8 cellular contexts compared by ENCODE assay signal in genomic region chr14:52313903-52314481, GRCh38. TPM values are rescaled to one million over a fixed set of nuclear protein-coding genes. Genes with fewer than 3 reads are reported as not detected.
DNase-seq lines count a peak whose midpoint lies in the region; ATAC-seq and TF ChIP-seq lines count a peak whose summit lies in the region.

A gene with protein sequence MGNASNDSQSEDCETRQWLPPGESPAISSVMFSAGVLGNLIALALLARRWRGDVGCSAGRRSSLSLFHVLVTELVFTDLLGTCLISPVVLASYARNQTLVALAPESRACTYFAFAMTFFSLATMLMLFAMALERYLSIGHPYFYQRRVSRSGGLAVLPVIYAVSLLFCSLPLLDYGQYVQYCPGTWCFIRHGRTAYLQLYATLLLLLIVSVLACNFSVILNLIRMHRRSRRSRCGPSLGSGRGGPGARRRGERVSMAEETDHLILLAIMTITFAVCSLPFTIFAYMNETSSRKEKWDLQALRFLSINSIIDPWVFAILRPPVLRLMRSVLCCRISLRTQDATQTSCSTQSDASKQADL (plus strand): TSS chr14:52314312. CDS start chr14:52314549, 237 bp downstream.

- POLR2A ChIA-PET in HCT116 (lab: Charles Lee), result no interaction called here

- H3K79me2 ChIP-seq in HCT116 (ENCODE audit: insufficient read depth, low read length), result no peaks in the 10 kb centered on the region

- DNase-seq in ELR (ENCODE audit: low read depth) (peak; percentile 91), HCT116 (ENCODE audit: low read depth, low spot score) (peak; percentile 57), NCI-H510A (lab: John Stamatoyannopoulos, UW) (peak; percentile 51), endothelial cell (ENCODE audit: low spot score) (peak; percentile 48)
- DNase-seq in activated CD8-positive, alpha-beta memory T cell treated with anti-CD3 and anti-CD28 coated beads for 48 hours (ENCODE audit: low read depth in 2 of 3, low spot score in 2 of 3), result peak; percentile 62 to 83 (median 72)
- peak; percentile 73 to 88 for DNase-seq in stimulated activated CD8-positive, alpha-beta memory T cell treated with anti-CD3 and anti-CD28 coated beads, Interleukin-2, amount 100 ng/mL, for 48 hours (ENCODE audit: low read depth in 2 of 2)

- peaks cover 8 to 14% of the 10 kb centered on the region in 2 experiments; a peak in 2 of 4 replicates for H3K4me1 ChIP-seq in HCT116 (ENCODE audit: control insufficient read depth in 1 of 2, insufficient read depth in 2 of 2, low read length in 2 of 2)
- peaks cover 12 to 29% of the 10 kb centered on the region in 2 donors for H3K4me1 ChIP-seq in mucosa of rectum (ENCODE audit: control insufficient read depth in 2 of 2, insufficient read depth in 2 of 2, low read length in 2 of 2)

- peaks cover 9% of the 10 kb centered on the region for H3K36me3 Mint-ChIP-seq in endothelial cell (ENCODE audit: low read depth, unreplicated experiment)

- H3K4me1 Mint-ChIP-seq in endothelial cell (ENCODE audit: unreplicated experiment), result peaks cover 14% of the 10 kb centered on the region

- no peak for TF ChIP-seq RAD21 in HCT116 (IDR thresholded peaks at IDR 0.05; ENCODE audit: low read depth)

- H2AFZ ChIP-seq in HCT116 (ENCODE audit: low read depth, low read length, poor library complexity, severe bottlenecking), result peak within 1 kb of the TSS; percentile 76

- no peak within 1 kb of the TSS; the same call in 1 of the 2 replicates for H3K27ac ChIP-seq in HCT116 (ENCODE audit: low read depth, low read length)
- peak within 1 kb of the TSS; percentile 66 to 82 for H3K27ac ChIP-seq in mucosa of rectum (ENCODE audit: low read depth in 2 of 2, low read length in 2 of 2)

- H3K9ac ChIP-seq in HCT116 (ENCODE audit: low read length) (no peak within 1 kb of the TSS), mucosa of rectum (ENCODE audit: low read depth in 1 of 2, low read length in 2 of 2) (peak within 1 kb of the TSS; percentile 59 to 71)

- no peaks in the 10 kb centered on the region for H4K20me1 ChIP-seq in HCT116 (ENCODE audit: insufficient read depth)

- H3K9me3 Mint-ChIP-seq in endothelial cell (ENCODE audit: unreplicated experiment), result no peaks in the 10 kb centered on the region

- RAD21 ChIA-PET in HCT116 (lab: Charles Lee; ENCODE audit: low non-redundant PET in 1 of 2, low total read pairs in 2 of 2, uncharacterized antibody in 2 of 2, unreplicated experiment in 2 of 2), result no interaction called here

- CTCF ChIA-PET in HCT116 (lab: Charles Lee), result no interaction called here

- H3K9me2 ChIP-seq in HCT116 (ENCODE audit: insufficient read depth), result no peaks in the 10 kb centered on the region

- ATAC-seq in HCT116 (peak; percentile 97), HG02840 (IDR thresholded peaks at IDR 0.05; ENCODE audit: low FRiP score, unreplicated experiment) (no peak)

- H3K27me3 ChIP-seq in HCT116 (ENCODE audit: insufficient read depth, low read length) (no peaks in the 10 kb centered on the region; the same call in 1 of the 2 replicates), mucosa of rectum (ENCODE audit: control insufficient read depth in 2 of 2, insufficient read depth in 2 of 2, low read length in 2 of 2) (peaks cover 2 to 11% of the 10 kb centered on the region in 2 donors)

- H3K27ac Mint-ChIP-seq in endothelial cell (ENCODE audit: unreplicated experiment), result no peak within 1 kb of the TSS

- TF ChIP-seq POLR2A in HCT116 (IDR thresholded peaks at IDR 0.05; ENCODE audit: borderline replicate concordance, extremely low read depth, insufficient read depth, insufficient read length), result no peak

- peak within 1 kb of the TSS; percentile 88 for H3K4me3 Mint-ChIP-seq in endothelial cell (ENCODE audit: unreplicated experiment)

- H3K4me3 ChIP-seq in HCT116 (replicated peaks in 1 of 2; ENCODE audit: low read depth in 1 of 2, low read length in 2 of 2), result peak within 1 kb of the TSS; percentile 31 to 53
- H3K4me3 ChIP-seq in mucosa of rectum (ENCODE audit: low read length in 2 of 2), result peak within 1 kb of the TSS; percentile 74 to 84

- H3K36me3 ChIP-seq in HCT116 (ENCODE audit: control insufficient read depth in 1 of 2, insufficient read depth in 2 of 2, low read length in 2 of 2), result no peaks in the 10 kb centered on the region
- no peaks in the 10 kb centered on the region for H3K36me3 ChIP-seq in mucosa of rectum (ENCODE audit: control insufficient read depth in 2 of 2, insufficient read depth in 2 of 2, low read length in 2 of 2)

- no TSS peak for BruUV-seq in HCT116 (replicated peaks; lab: Mats Ljungman, UMichigan)

- H3K9me3 ChIP-seq in HCT116 (ENCODE audit: control insufficient read depth in 1 of 2, insufficient read depth in 1 of 2, low read depth in 1 of 2, low read length in 2 of 2), result no peaks in the 10 kb centered on the region
- H3K9me3 ChIP-seq in mucosa of rectum (ENCODE audit: control insufficient read depth in 2 of 2, low read length in 2 of 2), result no peaks in the 10 kb centered on the region

- peak within 1 kb of the TSS; percentile 84 for H3K4me2 ChIP-seq in HCT116 (ENCODE audit: low read length)

- intact Hi-C loops in HCT116 (cut with micrococcal nuclease), result no loop called here

- peaks cover 17% of the 10 kb centered on the region for H3K27me3 Mint-ChIP-seq in endothelial cell (ENCODE audit: unreplicated experiment)

- TF ChIP-seq CTCF in HCT116 (IDR thresholded peaks at IDR 0.05 in 2 of 3, conservative IDR thresholded peaks at IDR 0.05 in 1 of 3; ENCODE audit: borderline replicate concordance in 1 of 3, insufficient read depth in 1 of 3, low read depth in 2 of 3, low read length in 2 of 3) (no peak), endothelial cell (IDR thresholded peaks at IDR 0.05; ENCODE audit: unreplicated experiment) (no peak)

TF ChIP-seq in HCT116, 20 proteins besides CTCF, POLR2A, EP300 and RAD21:
- TF ChIP-seq MAX (IDR thresholded peaks at IDR 0.05) (peak; percentile 50; the same call in 1 of the 2 replicates), SIN3A (IDR thresholded peaks at IDR 0.05; ENCODE audit: low read depth) (no peak), EGR1 (IDR thresholded peaks at IDR 0.05; ENCODE audit: low read depth) (peak; percentile 96), CEBPB (IDR thresholded peaks at IDR 0.05; ENCODE audit: low read depth) (no peak), POLR2AphosphoS5 (IDR thresholded peaks at IDR 0.05; ENCODE audit: low read depth, low read length) (no peak)
- TF ChIP-seq, protein P1, sequence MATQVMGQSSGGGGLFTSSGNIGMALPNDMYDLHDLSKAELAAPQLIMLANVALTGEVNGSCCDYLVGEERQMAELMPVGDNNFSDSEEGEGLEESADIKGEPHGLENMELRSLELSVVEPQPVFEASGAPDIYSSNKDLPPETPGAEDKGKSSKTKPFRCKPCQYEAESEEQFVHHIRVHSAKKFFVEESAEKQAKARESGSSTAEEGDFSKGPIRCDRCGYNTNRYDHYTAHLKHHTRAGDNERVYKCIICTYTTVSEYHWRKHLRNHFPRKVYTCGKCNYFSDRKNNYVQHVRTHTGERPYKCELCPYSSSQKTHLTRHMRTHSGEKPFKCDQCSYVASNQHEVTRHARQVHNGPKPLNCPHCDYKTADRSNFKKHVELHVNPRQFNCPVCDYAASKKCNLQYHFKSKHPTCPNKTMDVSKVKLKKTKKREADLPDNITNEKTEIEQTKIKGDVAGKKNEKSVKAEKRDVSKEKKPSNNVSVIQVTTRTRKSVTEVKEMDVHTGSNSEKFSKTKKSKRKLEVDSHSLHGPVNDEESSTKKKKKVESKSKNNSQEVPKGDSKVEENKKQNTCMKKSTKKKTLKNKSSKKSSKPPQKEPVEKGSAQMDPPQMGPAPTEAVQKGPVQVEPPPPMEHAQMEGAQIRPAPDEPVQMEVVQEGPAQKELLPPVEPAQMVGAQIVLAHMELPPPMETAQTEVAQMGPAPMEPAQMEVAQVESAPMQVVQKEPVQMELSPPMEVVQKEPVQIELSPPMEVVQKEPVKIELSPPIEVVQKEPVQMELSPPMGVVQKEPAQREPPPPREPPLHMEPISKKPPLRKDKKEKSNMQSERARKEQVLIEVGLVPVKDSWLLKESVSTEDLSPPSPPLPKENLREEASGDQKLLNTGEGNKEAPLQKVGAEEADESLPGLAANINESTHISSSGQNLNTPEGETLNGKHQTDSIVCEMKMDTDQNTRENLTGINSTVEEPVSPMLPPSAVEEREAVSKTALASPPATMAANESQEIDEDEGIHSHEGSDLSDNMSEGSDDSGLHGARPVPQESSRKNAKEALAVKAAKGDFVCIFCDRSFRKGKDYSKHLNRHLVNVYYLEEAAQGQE (IDR thresholded peaks at IDR 0.05; ENCODE audit: low read depth), result no peak

RNA-seq across cellular contexts. Expression of the gene that starts here (rescaled TPM):
- total RNA-seq in HCT116 (2021; ENCODE audit: unreplicated experiment) (0.57 TPM), endothelial cell (ENCODE audit: unreplicated experiment) (not detected)
- 0.05 and 0.18 TPM in 2 replicates for polyA plus RNA-seq in HCT116 (2012)

Comparison
In these comparisons a context has a peak if more than half of its experiments do, and no peak if none do; other contexts are left out.
1. Peak in DNase-seq, ATAC-seq, H3K4me3 ChIP-seq and H3K4me2 ChIP-seq in HCT116; RNA of the gene not detected or under 1 TPM.
2. Peak in DNase-seq in endothelial cell; RNA of the gene not detected or under 1 TPM.